In genomic region chr5:116280149-116280803, GRCh38 we compare ENCODE assay signal across 30 cellular contexts.
"Had no signal": no experiment of that assay in that cellular context is flagged by ENCODE, and none has a peak within 500 bp of the region (broad histone marks: within the 10 kb centered on the region; RNA-seq: fewer than 3 reads in every experiment).

No MANE protein-coding gene starts in this region.

- DNase-seq: activated B cell treated with CpG ODN at 0.5 μM for 24 hours; activated CD4-positive, alpha-beta T cell treated with anti-CD3 and anti-CD28 coated beads for 48 hours; activated CD4-positive, alpha-beta T cell treated with anti-CD3 and anti-CD28 coated beads, Interleukin-2, amount 50 U/mL, for 1 hour; activated CD4-positive, alpha-beta T cell treated with anti-CD3 and anti-CD28 coated beads, Interleukin-2, amount 50 U/mL, for 48 hours; activated CD8-positive, alpha-beta memory T cell treated with anti-CD3 and anti-CD28 coated beads for 24 hours; activated CD8-positive, alpha-beta T cell treated with anti-CD3 and anti-CD28 coated beads for 36 hours; activated effector memory CD4-positive, alpha-beta T cell treated with Interleukin-2 at 50 U/mL for 16 hours; activated gamma-delta T cell treated with Interleukin-2 at 50 U/mL for 16 hours; activated naive CD4-positive, alpha-beta T cell treated with anti-CD3 and anti-CD28 coated beads, Interleukin-2, amount 50 U/mL, for 16 hours; activated naive CD4-positive, alpha-beta T cell treated with Interleukin-2 at 50 U/mL for 16 hours; activated T-cell treated with anti-CD3 and anti-CD28 coated beads, Interleukin-2, amount 50 U/mL, for 4 hours; amniotic stem cell; anterior cingulate cortex; brain microvascular endothelial cell; dorsolateral prefrontal cortex; effector memory CD4-positive, alpha-beta T cell; endodermal cell; foreskin fibroblast; gastrocnemius medialis; glutamatergic neuron; T-helper 1 cell; T-helper 17 cell; T1000; WERI-Rb-1 had no signal

- H3K9me3 ChIP-seq: gastrocnemius medialis had no signal

- H3K4me1 ChIP-seq: gastrocnemius medialis had no signal

- H3K36me3 ChIP-seq: brain microvascular endothelial cell, gastrocnemius medialis, WERI-Rb-1 had no signal

- H3K4me3 ChIP-seq: coronary artery had no signal

- H3K27ac ChIP-seq: brain microvascular endothelial cell, coronary artery, dorsolateral prefrontal cortex, gastrocnemius medialis, WERI-Rb-1 had no signal

- FAIRE-seq: astrocyte, bronchial epithelial cell had no signal

- H3K27me3 ChIP-seq: brain microvascular endothelial cell, dorsolateral prefrontal cortex, gastrocnemius medialis had no signal

- ATAC-seq: activated CD4-positive, CD25-positive, alpha-beta regulatory T cell treated with anti-CD3 and anti-CD28 coated beads, Interleukin-2, amount 50 U/mL, for 24 hours; activated CD8-positive, alpha-beta T cell treated with anti-CD3 and anti-CD28 coated beads for 36 hours; activated T-cell treated with anti-CD3 and anti-CD28 coated beads, Interleukin-2, amount 50 U/mL, for 4 hours; activated T-helper 17 cell treated with anti-CD3 and anti-CD28 coated beads, Interleukin-2, amount 50 U/mL, for 72 hours; esophagus mucosa; gastrocnemius medialis; T-helper 17 cell had no signal
